Comparison of ENCODE assay signal across 1 cellular context in the genomic region with DNA sequence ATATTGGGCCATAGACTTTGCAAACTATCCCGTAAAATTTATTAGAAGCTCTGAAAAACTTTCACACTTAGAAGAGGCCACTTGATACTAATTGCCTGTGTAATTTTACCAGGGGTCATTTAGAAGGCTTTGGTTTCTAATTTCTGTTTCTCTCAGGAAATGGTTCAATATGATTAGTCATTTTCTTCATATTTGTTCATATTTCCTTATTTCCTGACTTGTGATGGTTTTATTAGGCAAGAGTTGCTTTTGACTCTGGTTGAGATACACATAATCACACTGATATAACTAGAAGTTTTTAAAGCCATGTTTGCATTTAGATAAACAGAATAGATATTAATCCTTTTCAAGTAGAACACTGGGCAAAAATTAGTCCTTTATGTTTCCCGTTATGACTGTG.
TF ChIP-seq lines count a peak whose summit lies in the region.

No MANE protein-coding gene starts in this region.

TF ChIP-seq in K562, 482 proteins besides CTCF, POLR2A, EP300 and RAD21:
- TF ChIP-seq, protein P1, sequence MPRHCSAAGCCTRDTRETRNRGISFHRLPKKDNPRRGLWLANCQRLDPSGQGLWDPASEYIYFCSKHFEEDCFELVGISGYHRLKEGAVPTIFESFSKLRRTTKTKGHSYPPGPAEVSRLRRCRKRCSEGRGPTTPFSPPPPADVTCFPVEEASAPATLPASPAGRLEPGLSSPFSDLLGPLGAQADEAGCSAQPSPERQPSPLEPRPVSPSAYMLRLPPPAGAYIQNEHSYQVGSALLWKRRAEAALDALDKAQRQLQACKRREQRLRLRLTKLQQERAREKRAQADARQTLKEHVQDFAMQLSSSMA (CRISPR knock-in tag; IDR thresholded peaks at IDR 0.05), result no peak
- no peak for TF ChIP-seq ELF2 (CRISPR knock-in tag; IDR thresholded peaks at IDR 0.05)
- TF ChIP-seq, protein P2, sequence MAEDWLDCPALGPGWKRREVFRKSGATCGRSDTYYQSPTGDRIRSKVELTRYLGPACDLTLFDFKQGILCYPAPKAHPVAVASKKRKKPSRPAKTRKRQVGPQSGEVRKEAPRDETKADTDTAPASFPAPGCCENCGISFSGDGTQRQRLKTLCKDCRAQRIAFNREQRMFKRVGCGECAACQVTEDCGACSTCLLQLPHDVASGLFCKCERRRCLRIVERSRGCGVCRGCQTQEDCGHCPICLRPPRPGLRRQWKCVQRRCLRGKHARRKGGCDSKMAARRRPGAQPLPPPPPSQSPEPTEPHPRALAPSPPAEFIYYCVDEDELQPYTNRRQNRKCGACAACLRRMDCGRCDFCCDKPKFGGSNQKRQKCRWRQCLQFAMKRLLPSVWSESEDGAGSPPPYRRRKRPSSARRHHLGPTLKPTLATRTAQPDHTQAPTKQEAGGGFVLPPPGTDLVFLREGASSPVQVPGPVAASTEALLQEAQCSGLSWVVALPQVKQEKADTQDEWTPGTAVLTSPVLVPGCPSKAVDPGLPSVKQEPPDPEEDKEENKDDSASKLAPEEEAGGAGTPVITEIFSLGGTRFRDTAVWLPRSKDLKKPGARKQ (CRISPR knock-in tag; IDR thresholded peaks at IDR 0.05), result no peak
